ENCODE assay signal across 1 cellular context in genomic region chr3:9715764-9716437, GRCh38.
TF ChIP-seq lines count a peak whose summit lies in the region.

No MANE protein-coding gene starts in this region.

TF ChIP-seq in K562, 482 proteins besides CTCF, POLR2A, EP300 and RAD21 (continued from another document and continues in another):
- TF ChIP-seq FOXP4 (CRISPR knock-in tag; IDR thresholded peaks at IDR 0.05; ENCODE audit: borderline replicate concordance) (no peak), NFRKB (IDR thresholded peaks at IDR 0.05; ENCODE audit: low read depth) (no peak), TBL1XR1 (IDR thresholded peaks at IDR 0.05; ENCODE audit: low read length in 2 of 2) (no peak; a peak in 1 of 4 replicates), JUN (IDR thresholded peaks at IDR 0.05; ENCODE audit: borderline replicate concordance, low read depth, low read length) (peak; percentile 98), JUN (CRISPR knock-in tag; IDR thresholded peaks at IDR 0.05; ENCODE audit: borderline replicate concordance) (no peak), ATF4 (CRISPR knock-in tag; IDR thresholded peaks at IDR 0.05) (peak; percentile 25; the same call in 1 of the 2 replicates), ZNF41 (CRISPR knock-in tag; conservative IDR thresholded peaks at IDR 0.05) (no peak), GTF2E2 (tag; IDR thresholded peaks at IDR 0.05) (peak; percentile 60; the same call in 1 of the 2 replicates), MYBL2 (IDR thresholded peaks at IDR 0.05; ENCODE audit: low read depth) (no peak), MYBL2 (CRISPR knock-in tag; IDR thresholded peaks at IDR 0.05; ENCODE audit: borderline replicate concordance) (no peak), MYC (IDR thresholded peaks at IDR 0.05; ENCODE audit: low read depth, low read length) (peak; percentile 54), MYC (CRISPR knock-in tag; IDR thresholded peaks at IDR 0.05; ENCODE audit: borderline replicate concordance, low read depth) (no peak), TOE1 (IDR thresholded peaks at IDR 0.05; ENCODE audit: borderline replicate concordance) (peak; percentile 88), TOE1 (CRISPR knock-in tag; IDR thresholded peaks at IDR 0.05; ENCODE audit: borderline replicate concordance, low read depth) (0 out of 2 replicates have a peak, but pooled peaks have one; percentile 62), ZBTB49 (CRISPR knock-in tag; IDR thresholded peaks at IDR 0.05; ENCODE audit: borderline replicate concordance) (no peak), FOXM1 (IDR thresholded peaks at IDR 0.05; ENCODE audit: low read depth) (peak; percentile 55; the same call in 1 of the 2 replicates), FOXM1 (CRISPR knock-in tag; IDR thresholded peaks at IDR 0.05; ENCODE audit: low read depth) (no peak), PHF8 (IDR thresholded peaks at IDR 0.05; ENCODE audit: borderline replicate concordance, low read length) (no peak), CREB3 (tag; conservative IDR thresholded peaks at IDR 0.05; ENCODE audit: low read depth) (0 out of 2 replicates have a peak, but pooled peaks have one; percentile 17), ARNT (IDR thresholded peaks at IDR 0.05) (peak in 1 of 2 experiments; percentile 78; a peak in 2 of 4 replicates), CUX1 (CRISPR knock-in tag; IDR thresholded peaks at IDR 0.05) (no peak), REST (CRISPR knock-in tag; IDR thresholded peaks at IDR 0.05; ENCODE audit: low read depth) (no peak), MTA2 (IDR thresholded peaks at IDR 0.05; ENCODE audit: low read depth) (no peak), MAFF (IDR thresholded peaks at IDR 0.05; ENCODE audit: low read length) (peak; percentile 9; the same call in 1 of the 2 replicates), YBX1 (IDR thresholded peaks at IDR 0.05) (no peak), ZC3H4 (CRISPR knock-in tag; IDR thresholded peaks at IDR 0.05; ENCODE audit: borderline replicate concordance) (no peak), BCLAF1 (IDR thresholded peaks at IDR 0.05; ENCODE audit: borderline replicate concordance in 1 of 2, control insufficient read depth in 1 of 2, low read depth in 2 of 2, low read length in 1 of 2) (peak in 1 of 2 experiments; percentile 70; a peak in 1 of 4 replicates), CREB3L1 (IDR thresholded peaks at IDR 0.05; ENCODE audit: borderline replicate concordance, low read depth) (peak; percentile 24; the same call in 1 of the 2 replicates), EHMT2 (IDR thresholded peaks at IDR 0.05) (peak; percentile 24; the same call in 1 of the 2 replicates), ELK3 (CRISPR knock-in tag; IDR thresholded peaks at IDR 0.05) (no peak), HBP1 (CRISPR knock-in tag; IDR thresholded peaks at IDR 0.05) (no peak), KLF1 (tag; IDR thresholded peaks at IDR 0.05) (no peak), CEBPG (CRISPR knock-in tag; IDR thresholded peaks at IDR 0.05) (no peak), CEBPG (tag; conservative IDR thresholded peaks at IDR 0.05 in 1 of 2, IDR thresholded peaks at IDR 0.05 in 1 of 2) (peak in 1 of 2 experiments; percentile 39; a peak in 1 of 4 replicates)
